14 cellular contexts compared by ENCODE assay signal in genomic region chr11:70174846-70175764, GRCh38. TPM values are rescaled to one million over a fixed set of nuclear protein-coding genes. Genes with fewer than 3 reads are reported as not detected.
A peak's percentile ranks its signal among the peaks of the same experiment; 100 is the strongest.
DNase-seq lines count a peak whose midpoint lies in the region; ATAC-seq and TF ChIP-seq lines count a peak whose summit lies in the region.
"Had no signal": no experiment of that assay in that cellular context is flagged by ENCODE, and none has a peak within 500 bp of the region (broad histone marks: within the 10 kb centered on the region; RNA-seq: fewer than 3 reads in every experiment).

No MANE protein-coding gene starts in this region.

- H3K9ac ChIP-seq in BLaER1 = peak overlapping the region; percentile 53; the same call in 1 of the 2 replicates

- H3K4me3 ChIP-seq in BLaER1 = no peak overlapping the region
- no peak overlapping the region for H3K4me3 ChIP-seq in Caco-2 (ENCODE audit: low read depth, low read length)
- no peak overlapping the region for H3K4me3 ChIP-seq in Panc1 (ENCODE audit: low read depth in 2 of 2, low read length in 2 of 2)
- H3K4me3 ChIP-seq: tibial artery had no signal

- H3K36me3 ChIP-seq in BLaER1 (no peaks in the 10 kb centered on the region), Caco-2 (ENCODE audit: control insufficient read depth, insufficient read depth, low read length) (no peaks in the 10 kb centered on the region), Panc1 (ENCODE audit: control insufficient read depth, insufficient read depth, low read length) (no peaks in the 10 kb centered on the region)

- peaks cover 18% of the 10 kb centered on the region for H3K4me1 ChIP-seq in BLaER1
- peaks cover 8% of the 10 kb centered on the region for H3K4me1 ChIP-seq in Caco-2
- H3K4me1 ChIP-seq in Panc1 (ENCODE audit: control insufficient read depth, insufficient read depth, low read length) = peaks cover 7% of the 10 kb centered on the region; the same call in 1 of the 2 replicates
- H3K4me1 ChIP-seq: tibial artery had no signal

- H3K27ac ChIP-seq in BLaER1 (peak overlapping the region; percentile 85), Panc1 (ENCODE audit: low read length) (no peak overlapping the region)
- H3K27ac ChIP-seq: tibial artery had no signal

- no peaks in the 10 kb centered on the region for H4K20me1 ChIP-seq in BLaER1

- H3K4me2 ChIP-seq in BLaER1 = peak overlapping the region; percentile 83

- H3K27ac Mint-ChIP-seq in Caco-2 (ENCODE audit: unreplicated experiment) = peak overlapping the region; percentile 34
- H3K27ac Mint-ChIP-seq: activated naive CD8-positive, alpha-beta T cell treated with anti-CD3 and anti-CD28 coated beads, Interleukin-2, amount 50 U/mL, for 24 hours had no signal

- intact Hi-C loops in Caco-2 (cut with micrococcal nuclease; ENCODE audit: unreplicated experiment) = no loop called here
- intact Hi-C loops in Panc1 (cut with micrococcal nuclease; ENCODE audit: unreplicated experiment) = no loop called here

- DNase-seq in Caco-2 = no peak
- no peak for DNase-seq in Panc1 (ENCODE audit: low read depth, low spot score)
- DNase-seq in kidney tubule cell (ENCODE audit: low spot score) = peak; percentile 15
- DNase-seq in cerebellar cortex (ENCODE audit: low spot score) = no peak
- no peak for DNase-seq in occipital lobe (lab: John Stamatoyannopoulos, UW)
- DNase-seq in activated CD8-positive, alpha-beta memory T cell treated with anti-CD3 and anti-CD28 coated beads, Interleukin-2, amount 50 U/mL, for 4 hours = no peak
- DNase-seq: activated CD4-positive, alpha-beta T cell treated with anti-CD3 and anti-CD28 coated beads, Interleukin-2, amount 50 U/mL, for 48 hours; activated naive CD8-positive, alpha-beta T cell treated with anti-CD3 and anti-CD28 coated beads, Interleukin-2, amount 50 U/mL, for 24 hours; hypothalamus; KBM-7; NCI-H1105; stimulated activated CD4-positive, alpha-beta T cell treated with anti-CD3 and anti-CD28 coated beads, Interleukin-4, amount 100 ng/mL, for 4 hours; tibial artery had no signal

- no peaks in the 10 kb centered on the region for H3K36me3 Mint-ChIP-seq in Caco-2 (ENCODE audit: insufficient read depth, unreplicated experiment)

- no TSS peak for BruUV-seq in Caco-2 (replicated peaks; lab: Mats Ljungman, UMichigan)
- no TSS peak for BruUV-seq in Panc1 (replicated peaks; lab: Mats Ljungman, UMichigan)

- H3K27me3 Mint-ChIP-seq in Caco-2 (ENCODE audit: insufficient read depth, unreplicated experiment) = no peaks in the 10 kb centered on the region

- H3K4me1 Mint-ChIP-seq in Caco-2 (ENCODE audit: low read depth, unreplicated experiment) = peaks cover 6% of the 10 kb centered on the region
- H3K4me1 Mint-ChIP-seq: activated naive CD8-positive, alpha-beta T cell treated with anti-CD3 and anti-CD28 coated beads, Interleukin-2, amount 50 U/mL, for 24 hours had no signal

- TF ChIP-seq CTCF in Caco-2 (IDR thresholded peaks at IDR 0.05; ENCODE audit: insufficient read depth in 1 of 2, low read depth in 1 of 2, low read length in 1 of 2, severe bottlenecking in 1 of 2, unreplicated experiment in 1 of 2) (no peak), Panc1 (IDR thresholded peaks at IDR 0.05) (no peak)

- POLR2A ChIA-PET in Caco-2 (lab: Charles Lee) (interaction anchor here (0.5 kb wide), 1 partner anchor 577 kb away, joined by 4 read pairs; no protein-coding TSS in a partner anchor), Panc1 (lab: Charles Lee) (interaction anchor here (1.2 kb wide), 1 partner anchor 36 kb away, joined by 3 read pairs; no protein-coding TSS in a partner anchor)

- no peaks in the 10 kb centered on the region for H3K9me3 Mint-ChIP-seq in Caco-2 (ENCODE audit: unreplicated experiment)
- H3K9me3 Mint-ChIP-seq: activated naive CD8-positive, alpha-beta T cell treated with anti-CD3 and anti-CD28 coated beads, Interleukin-2, amount 50 U/mL, for 24 hours had no signal

- no peaks in the 10 kb centered on the region for H3K9me3 ChIP-seq in BLaER1
- H3K9me3 ChIP-seq in Caco-2 = no peaks in the 10 kb centered on the region
- no peaks in the 10 kb centered on the region for H3K9me3 ChIP-seq in Panc1 (ENCODE audit: control insufficient read depth, insufficient read depth, low read depth, low read length)
- H3K9me3 ChIP-seq: tibial artery had no signal

- peak; percentile 32 for ATAC-seq in Panc1
- ATAC-seq: activated naive CD8-positive, alpha-beta T cell treated with anti-CD3 and anti-CD28 coated beads, Interleukin-2, amount 50 U/mL, for 24 hours had no signal

- H3K27me3 ChIP-seq in BLaER1 (no peaks in the 10 kb centered on the region), Caco-2 (replicated peaks; ENCODE audit: control insufficient read depth, insufficient read depth, low read length) (no peaks in the 10 kb centered on the region), Panc1 (ENCODE audit: control insufficient read depth, insufficient read depth, low read length) (no peaks in the 10 kb centered on the region)
- H3K27me3 ChIP-seq: tibial artery had no signal

- in situ Hi-C loops in Panc1 (cut with HindIII; ENCODE audit: low pct_unique_long_range_greater_than_20kb, low sequenced_read_pairs) = loop anchor here (25.0 kb wide), 1 partner anchor 213 kb away; no protein-coding TSS in a partner anchor

- no peak overlapping the region for H3K4me3 Mint-ChIP-seq in Caco-2 (ENCODE audit: unreplicated experiment)
- H3K4me3 Mint-ChIP-seq: activated naive CD8-positive, alpha-beta T cell treated with anti-CD3 and anti-CD28 coated beads, Interleukin-2, amount 50 U/mL, for 24 hours had no signal

- CTCF ChIA-PET in Caco-2 (lab: Charles Lee) (interaction anchor here (0.6 to 1.1 kb wide), 4 partner anchors 42 to 319 kb away, joined by 3 to 5 read pairs (median 4); no protein-coding TSS in a partner anchor), Panc1 (lab: Charles Lee) (interaction anchor here (0.5 to 1.0 kb wide), 5 partner anchors 9 to 379 kb away, joined by 3 to 9 read pairs (median 4); no protein-coding TSS in a partner anchor)

RNA-seq across cellular contexts. Expression of gene FADD, which starts 28.0 kb away (rescaled TPM):
- 45.8 and 51.3 TPM in 2 replicates for total RNA-seq in Caco-2 (2022)
- total RNA-seq in Panc1 (2021; ENCODE audit: unreplicated experiment) = 47.3 TPM
- polyA plus RNA-seq in Panc1 (2012; ENCODE audit: insufficient read length) = 50.4 TPM
- total RNA-seq in occipital lobe = 16.1 TPM
